ENCODE assay signal across 17 cellular contexts in the genomic region with DNA sequence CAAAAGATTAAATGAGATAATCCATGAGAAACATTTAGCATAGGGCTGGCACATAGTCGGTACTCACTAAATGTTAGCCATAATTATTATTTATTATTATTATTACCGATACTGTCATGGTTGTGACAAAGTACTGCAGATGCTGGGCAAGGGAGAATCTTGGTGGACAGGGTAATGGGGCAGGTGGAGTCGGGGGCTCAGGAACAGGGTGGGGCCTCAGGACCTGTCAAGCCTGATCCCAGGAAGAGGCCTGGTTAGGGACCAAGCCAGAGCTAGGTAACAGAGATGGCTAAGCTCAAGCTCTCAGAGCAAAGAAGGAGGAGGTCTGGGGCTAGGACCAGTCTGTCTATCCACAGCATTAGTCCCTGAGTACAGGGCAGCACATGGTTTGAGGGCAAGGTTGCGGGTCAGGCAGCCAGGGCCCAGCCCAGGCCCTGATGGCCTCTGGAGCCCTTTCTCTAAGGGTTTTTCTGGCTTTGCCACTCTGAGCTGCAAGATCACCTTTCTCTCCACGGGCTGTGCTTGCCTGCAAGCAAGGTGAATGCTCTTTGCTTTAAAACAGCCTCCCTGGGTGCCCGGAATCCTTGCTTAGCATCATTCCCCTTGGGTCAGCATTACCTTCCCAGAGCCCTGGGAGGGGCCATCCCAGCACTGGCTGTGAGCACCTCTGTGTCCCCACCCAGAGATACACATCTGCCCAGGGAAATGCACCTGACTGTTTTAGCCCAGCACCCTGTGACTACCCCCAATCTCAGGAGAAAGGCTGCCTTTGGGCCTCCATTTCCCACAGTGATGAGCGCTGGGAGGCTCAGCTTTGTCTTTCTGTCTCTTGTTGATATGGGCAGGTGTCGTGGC.
A peak's percentile ranks its signal among the peaks of the same experiment; 100 is the strongest.
DNase-seq lines count a peak whose midpoint lies in the region; ATAC-seq lines count a peak whose summit lies in the region.
"Had no signal": no experiment of that assay in that cellular context is flagged by ENCODE, and none has a peak within 500 bp of the region (broad histone marks: within the 10 kb centered on the region; RNA-seq: fewer than 3 reads in every experiment).

No MANE protein-coding gene starts in this region.

- H3K4me3 ChIP-seq in BLaER1: no peak overlapping the region

- no peaks in the 10 kb centered on the region for H4K20me1 ChIP-seq in BLaER1

- no peaks in the 10 kb centered on the region for H3K27me3 ChIP-seq in BLaER1

- H3K36me3 ChIP-seq in BLaER1: no peaks in the 10 kb centered on the region

- H3K9me3 ChIP-seq in BLaER1: no peaks in the 10 kb centered on the region

- no peak overlapping the region for H3K9ac ChIP-seq in BLaER1

- no peak for ATAC-seq in GM18861 (IDR thresholded peaks at IDR 0.05; ENCODE audit: unreplicated experiment)
- ATAC-seq in HG03175 (IDR thresholded peaks at IDR 0.05; ENCODE audit: unreplicated experiment): no peak
- ATAC-seq: HCT116 had no signal

- peak overlapping the region; percentile 32 for H3K4me2 ChIP-seq in BLaER1

- DNase-seq in AG20443 (ENCODE audit: low spot score) (peak; percentile 3), ecto neural progenitor cell (ENCODE audit: low spot score) (peak; percentile 32), posterior vena cava (ENCODE audit: low spot score) (peak; percentile 59), glomerular visceral epithelial cell (ENCODE audit: extremely low spot score) (no peak)
- DNase-seq: CD8-positive, alpha-beta memory T cell; DMS79 treated with DMSO at 0.1 percent for 48 hours; KBM-7; NCI-H1417 treated with DMSO at 0.1 percent for 48 hours; NCI-H1930; NCI-H446; NCI-H69; NK-92 treated with Interleukin-12 subunit alpha and Interleukin-12 subunit beta, amount 100 ng/mL, for 24 hours; SHP77 treated with DMSO at 0.1 percent for 48 hours had no signal

- H3K4me1 ChIP-seq in BLaER1: peaks cover 49% of the 10 kb centered on the region

- intact Hi-C loops in posterior vena cava (cut with DNase I): no loop called here

- no peak overlapping the region for H3K27ac ChIP-seq in BLaER1
